In genomic region chr13:40189885-40190655, GRCh38 we compare ENCODE assay signal across 9 cellular contexts.
DNase-seq lines count a peak whose midpoint lies in the region; ATAC-seq and TF ChIP-seq lines count a peak whose summit lies in the region.
"Had no signal": no experiment of that assay in that cellular context is flagged by ENCODE, and none has a peak within 500 bp of the region (broad histone marks: within the 10 kb centered on the region; RNA-seq: fewer than 3 reads in every experiment).

No MANE protein-coding gene starts in this region.

- H3K27me3 Mint-ChIP-seq in activated naive CD8-positive, alpha-beta T cell treated with anti-CD3 and anti-CD28 coated beads, Interleukin-2, amount 10 ng/mL, durations not matched to agents 7 days and 5 days: no peaks in the 10 kb centered on the region

- H3F3A ChIP-seq in PC-9 (ENCODE audit: insufficient read depth, low read depth): no peaks in the 10 kb centered on the region

- H3K4me1 Mint-ChIP-seq in activated naive CD8-positive, alpha-beta T cell treated with anti-CD3 and anti-CD28 coated beads, Interleukin-2, amount 10 ng/mL, durations not matched to agents 7 days and 5 days: peaks cover 62% of the 10 kb centered on the region

- TF ChIP-seq POLR2A in sigmoid colon (IDR thresholded peaks at IDR 0.05): no peak

- no peak for ATAC-seq in activated naive CD8-positive, alpha-beta T cell treated with anti-CD3 and anti-CD28 coated beads, Interleukin-2, amount 10 ng/mL, durations not matched to agents 7 days and 5 days (ENCODE audit: low read depth)
- ATAC-seq in right cardiac atrium (peak; percentile 34 to 39), HG02852 (IDR thresholded peaks at IDR 0.05; ENCODE audit: unreplicated experiment) (no peak)

- peak overlapping the region; percentile 97 for H3K27ac Mint-ChIP-seq in activated naive CD8-positive, alpha-beta T cell treated with anti-CD3 and anti-CD28 coated beads, Interleukin-2, amount 10 ng/mL, durations not matched to agents 7 days and 5 days
- H3K27ac Mint-ChIP-seq: dendritic cell treated with granulocyte-macrophage colony-stimulating factor and Interleukin-4, amounts not matched to agents 40 ng/mL and 50 ng/mL, for 4 days had no signal

- H3K4me2 ChIP-seq in PC-9: no peak overlapping the region

- TF ChIP-seq EP300 in sigmoid colon (IDR thresholded peaks at IDR 0.05): no peak

- H3K27ac ChIP-seq in right cardiac atrium (ENCODE audit: low read length) (peak overlapping the region; percentile 47), sigmoid colon (peak overlapping the region; percentile 69 to 79 (median 72)), PC-9 (no peak overlapping the region)

- CTCF ChIA-PET in PC-9 (lab: Charles Lee): no interaction called here

- H3K27me3 ChIP-seq in H7 (ENCODE audit: control insufficient read depth, insufficient read depth, low read length) (no peaks in the 10 kb centered on the region), right cardiac atrium (ENCODE audit: control insufficient read depth, insufficient read depth) (no peaks in the 10 kb centered on the region), sigmoid colon (no peaks in the 10 kb centered on the region), PC-9 (ENCODE audit: insufficient read depth, low read depth) (no peaks in the 10 kb centered on the region)

- POLR2A ChIA-PET in activated naive CD8-positive, alpha-beta T cell treated with anti-CD3 and anti-CD28 coated beads, Interleukin-2, amount 10 ng/mL, durations not matched to agents 7 days and 5 days (lab: Charles Lee): interaction anchor here (0.5 to 3.3 kb wide), 11 partner anchors 9 to 479 kb away, joined by 3 to 28 read pairs (median 4); no protein-coding TSS in a partner anchor
- POLR2A ChIA-PET in PC-9 (lab: Charles Lee; ENCODE audit: unreplicated experiment): no interaction called here

- intact Hi-C loops in right cardiac atrium (cut with DNase I) (loop anchor here in 1 of 4 donors (10.0 kb wide), 1 partner anchor 405 kb away; no protein-coding TSS in a partner anchor), sigmoid colon (cut with DNase I) (loop anchor here (5.0 to 10.0 kb wide), 2 partner anchors 115 to 477 kb away; partner anchors contain the start of gene FOXO1), PC-9 (cut with micrococcal nuclease; ENCODE audit: unreplicated experiment) (no loop called here)

- no peak overlapping the region for H3K4me3 ChIP-seq in H7 (ENCODE audit: insufficient read depth, low read depth, low read length)
- H3K4me3 ChIP-seq in right cardiac atrium (ENCODE audit: low read length): no peak overlapping the region
- no peak overlapping the region for H3K4me3 ChIP-seq in sigmoid colon
- no peak overlapping the region for H3K4me3 ChIP-seq in PC-9

- H3K9me2 ChIP-seq in PC-9 (ENCODE audit: insufficient read depth): no peaks in the 10 kb centered on the region

- H2AFZ ChIP-seq in PC-9: no peak overlapping the region

- peak overlapping the region; percentile 80 for H3K4me3 Mint-ChIP-seq in activated naive CD8-positive, alpha-beta T cell treated with anti-CD3 and anti-CD28 coated beads, Interleukin-2, amount 10 ng/mL, durations not matched to agents 7 days and 5 days
- H3K4me3 Mint-ChIP-seq: dendritic cell treated with granulocyte-macrophage colony-stimulating factor and Interleukin-4, amounts not matched to agents 40 ng/mL and 50 ng/mL, for 4 days had no signal

- WGBS in right cardiac atrium: 63% methylated on average over 8 of the region's 8 CpGs
- 70 to 73% methylated on average over 8 of the region's 8 CpGs for WGBS in sigmoid colon, 2 donors

- H3K36me3 ChIP-seq in H7 (replicated peaks; ENCODE audit: control insufficient read depth, insufficient read depth, low read length) (no peaks in the 10 kb centered on the region), sigmoid colon (no peaks in the 10 kb centered on the region), PC-9 (ENCODE audit: low read depth) (no peaks in the 10 kb centered on the region)

- no peaks in the 10 kb centered on the region for H3K9me3 ChIP-seq in right cardiac atrium (ENCODE audit: control insufficient read depth, low read length)
- no peaks in the 10 kb centered on the region for H3K9me3 ChIP-seq in sigmoid colon
- no peaks in the 10 kb centered on the region for H3K9me3 ChIP-seq in PC-9 (ENCODE audit: insufficient read depth, low read depth)

- no peaks in the 10 kb centered on the region for H4K20me1 ChIP-seq in PC-9 (ENCODE audit: insufficient read depth)

- H3K9me3 Mint-ChIP-seq in activated naive CD8-positive, alpha-beta T cell treated with anti-CD3 and anti-CD28 coated beads, Interleukin-2, amount 10 ng/mL, durations not matched to agents 7 days and 5 days: peaks cover 2% of the 10 kb centered on the region
- H3K9me3 Mint-ChIP-seq: dendritic cell treated with granulocyte-macrophage colony-stimulating factor and Interleukin-4, amounts not matched to agents 40 ng/mL and 50 ng/mL, for 4 days had no signal

- DNase-seq in H7 (peak; percentile 27), right cardiac atrium (peak; percentile 53 to 74 (median 67)), sigmoid colon (peak; percentile 73), PC-9 (no peak), NCI-H187 (lab: John Stamatoyannopoulos, UW) (no peak), germinal center (ENCODE audit: low spot score) (no peak)
- DNase-seq in activated naive CD8-positive, alpha-beta T cell treated with anti-CD3 and anti-CD28 coated beads, Interleukin-2, amount 10 ng/mL, durations not matched to agents 7 days and 5 days: peak; percentile 42

- no TSS peak for BruUV-seq in PC-9 (replicated peaks; lab: Mats Ljungman, UMichigan)

- H3K79me2 ChIP-seq in PC-9 (ENCODE audit: low read depth): no peaks in the 10 kb centered on the region

- peaks cover 8% of the 10 kb centered on the region for H3K36me3 Mint-ChIP-seq in activated naive CD8-positive, alpha-beta T cell treated with anti-CD3 and anti-CD28 coated beads, Interleukin-2, amount 10 ng/mL, durations not matched to agents 7 days and 5 days

- TF ChIP-seq CTCF in sigmoid colon (IDR thresholded peaks at IDR 0.05) (no peak), PC-9 (conservative IDR thresholded peaks at IDR 0.05) (no peak)

- H3K4me1 ChIP-seq in right cardiac atrium (ENCODE audit: control insufficient read depth, insufficient read depth, low read length) (peaks cover 9% of the 10 kb centered on the region), sigmoid colon (peaks cover 0 to 68% (median 58%) of the 10 kb centered on the region in 4 donors), PC-9 (replicated peaks; ENCODE audit: insufficient read depth) (no peaks in the 10 kb centered on the region)

Comparison
In these comparisons a context has a peak if more than half of its experiments do, and no peak if none do; other contexts are left out.
1. DNase-seq: peak in H7 (single experiment), activated naive CD8-positive, alpha-beta T cell treated with anti-CD3 and anti-CD28 coated beads, Interleukin-2, amount 10 ng/mL, durations not matched to agents 7 days and 5 days (single experiment), right cardiac atrium (3 of 3) and sigmoid colon (single experiment); none in PC-9 (0 of 2), NCI-H187 (0 of 2) and germinal center (single experiment).
2. ATAC-seq: peak in right cardiac atrium (2 of 2); none in activated naive CD8-positive, alpha-beta T cell treated with anti-CD3 and anti-CD28 coated beads, Interleukin-2, amount 10 ng/mL, durations not matched to agents 7 days and 5 days (single experiment) and HG02852 (single experiment).